ENCODE assay signal across 19 cellular contexts in the genomic region with DNA sequence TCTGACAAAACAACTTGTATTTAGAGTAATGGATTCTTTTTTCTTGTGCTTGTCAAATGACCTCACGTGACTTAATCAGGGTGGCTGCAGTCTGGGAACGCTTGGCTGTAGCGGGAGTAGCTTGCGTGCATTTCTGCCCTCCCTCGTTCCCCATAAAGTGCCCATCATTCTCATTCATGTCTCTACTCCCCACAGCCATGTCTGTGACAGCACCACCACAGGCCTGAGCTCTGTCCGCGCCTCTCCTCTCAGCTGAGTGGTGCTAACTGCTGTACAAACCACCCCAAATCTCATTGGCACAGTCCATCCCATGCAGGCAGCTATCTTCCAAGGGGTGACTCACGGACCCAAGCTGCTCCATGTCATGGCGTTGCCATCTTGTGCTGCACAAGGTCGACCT.
DNase-seq lines count a peak whose midpoint lies in the region; FAIRE-seq and TF ChIP-seq lines count a peak whose summit lies in the region.
"Had no signal": no experiment of that assay in that cellular context is flagged by ENCODE, and none has a peak within 500 bp of the region (broad histone marks: within the 10 kb centered on the region; RNA-seq: fewer than 3 reads in every experiment).

No MANE protein-coding gene starts in this region.

- FAIRE-seq in H1 (lab: Jason Lieb, UNC) (no peak), urothelium cell line (lab: Jason Lieb, UNC) (peak; percentile 23)
- FAIRE-seq: GM12891, GM18507, H54 had no signal

- TF ChIP-seq POLR2A in H1 (IDR thresholded peaks at IDR 0.05; ENCODE audit: control extremely low read depth in 1 of 2, low read depth in 2 of 2, low read length in 2 of 2): no peak

- TF ChIP-seq CTCF in HEK293 (tag by site-specific recombination; IDR thresholded peaks at IDR 0.05): no peak
- no peak for TF ChIP-seq CTCF in H1 (IDR thresholded peaks at IDR 0.05; ENCODE audit: control extremely low read depth in 1 of 3, insufficient read depth in 1 of 3, low read depth in 1 of 3, low read length in 3 of 3)
- no peak for TF ChIP-seq CTCF in RWPE1 (conservative IDR thresholded peaks at IDR 0.05; ENCODE audit: low read depth)

- no peak overlapping the region for H3K4me2 ChIP-seq in H1 (ENCODE audit: insufficient read depth in 1 of 2, low read depth in 2 of 2, low read length in 2 of 2)
- no peak overlapping the region for H3K4me2 ChIP-seq in neuronal stem cell (ENCODE audit: insufficient read depth, low read length, poor library complexity, severe bottlenecking)
- H3K4me2 ChIP-seq: GM23338 had no signal

- no peak overlapping the region for H3K14ac ChIP-seq in H1 (ENCODE audit: insufficient read length)
- H3K14ac ChIP-seq in neuronal stem cell (ENCODE audit: low read length): no peak overlapping the region

- H3K23me2 ChIP-seq in H1 (ENCODE audit: low read depth, low read length): no peaks in the 10 kb centered on the region

- no peak overlapping the region for H4K91ac ChIP-seq in H1 (replicated peaks; ENCODE audit: insufficient read length, low read length)
- no peak overlapping the region for H4K91ac ChIP-seq in neuronal stem cell (ENCODE audit: low read depth, low read length, poor library complexity)

- CTCF ChIA-PET in HEK293 (lab: Yijun Ruan, JAX) (no interaction called here), H1 (lab: Charles Lee; ENCODE audit: partially characterized antibody) (interaction anchor here (0.6 to 2.4 kb wide), 11 partner anchors 8 to 587 kb away, joined by 3 to 15 read pairs (median 4); no protein-coding TSS in a partner anchor), RWPE1 (lab: Yijun Ruan, JAX) (interaction anchor here (0.6 to 2.0 kb wide), 2 partner anchors 9 to 709 kb away, joined by 3 to 7 read pairs; no protein-coding TSS in a partner anchor)

- H3K79me2 ChIP-seq in H1 (ENCODE audit: control insufficient read depth in 1 of 2, insufficient read depth in 2 of 2, low read length in 2 of 2): no peaks in the 10 kb centered on the region

- H3K9ac ChIP-seq in H1 (replicated peaks in 1 of 4; ENCODE audit: extremely low read depth in 1 of 4, low read depth in 3 of 4, low read length in 3 of 4) (no peak overlapping the region), neuronal stem cell (ENCODE audit: low read depth, low read length, poor library complexity) (no peak overlapping the region)

- no peak overlapping the region for H2BK20ac ChIP-seq in H1 (ENCODE audit: low read length)

- no peak for DNase-seq in H1 (ENCODE audit: low read depth in 1 of 2, low spot score in 2 of 2)
- no peak for DNase-seq in neuronal stem cell (ENCODE audit: low spot score)
- DNase-seq in urothelium cell line (ENCODE audit: low spot score): no peak
- DNase-seq in ureter (ENCODE audit: low spot score): no peak
- DNase-seq in RWPE1 (ENCODE audit: low spot score): no peak
- no peak for DNase-seq in NOMO-1 treated with dmso at 0.1 percent for 144 hours (lab: John Stamatoyannopoulos, UW; ENCODE audit: unreplicated experiment)
- DNase-seq: C1 segment of cervical spinal cord; Calu3; CD4-positive, alpha-beta memory T cell; COR-L47; DMS53; DMS79 treated with DMSO at 0.1 percent for 48 hours; GF-D8; HCEC 1CT had no signal

- H2BK120ac ChIP-seq in H1 (replicated peaks; ENCODE audit: low read depth, low read length): no peak overlapping the region
- no peak overlapping the region for H2BK120ac ChIP-seq in neuronal stem cell (ENCODE audit: low read depth, low read length)

- TF ChIP-seq RAD21 in H1 (IDR thresholded peaks at IDR 0.05 in 1 of 2, conservative IDR thresholded peaks at IDR 0.05 in 1 of 2; ENCODE audit: low read depth in 2 of 2, low read length in 2 of 2): no peak

- H3K27me3 ChIP-seq in H1 (replicated peaks in 1 of 4; ENCODE audit: control insufficient read depth in 3 of 4, extremely low read depth in 1 of 4, insufficient read depth in 3 of 4, low read length in 3 of 4) (no peaks in the 10 kb centered on the region), neuronal stem cell (ENCODE audit: control insufficient read depth in 3 of 3, insufficient read depth in 3 of 3, low read depth in 1 of 3, low read length in 3 of 3) (no peaks in the 10 kb centered on the region)

- H3K56ac ChIP-seq in H1 (replicated peaks; ENCODE audit: insufficient read length, low read depth, low read length): no peak overlapping the region

- H4K20me1 ChIP-seq in H1 (replicated peaks in 1 of 2; ENCODE audit: control insufficient read depth in 1 of 2, insufficient read depth in 2 of 2, low read length in 2 of 2): no peaks in the 10 kb centered on the region

- no peaks in the 10 kb centered on the region for H3K4me1 ChIP-seq in HEK293 (ENCODE audit: control insufficient read depth, insufficient read depth, low read length)
- no peaks in the 10 kb centered on the region for H3K4me1 ChIP-seq in H1 (replicated peaks in 1 of 4; ENCODE audit: control insufficient read depth in 3 of 4, insufficient read depth in 4 of 4, low read length in 3 of 4)
- no peaks in the 10 kb centered on the region for H3K4me1 ChIP-seq in neuronal stem cell (ENCODE audit: control insufficient read depth in 2 of 2, insufficient read depth in 1 of 2, low read depth in 1 of 2, low read length in 2 of 2)

- H2BK5ac ChIP-seq in H1 (ENCODE audit: low read depth, low read length) (no peak overlapping the region), neuronal stem cell (ENCODE audit: low read length) (no peak overlapping the region)

- H3K79me1 ChIP-seq in H1 (ENCODE audit: low read depth, low read length) (no peaks in the 10 kb centered on the region), neuronal stem cell (ENCODE audit: low read depth, low read length) (no peaks in the 10 kb centered on the region)

- no peak overlapping the region for H3K4me3 ChIP-seq in HEK293 (ENCODE audit: low read depth, low read length)
- H3K4me3 ChIP-seq in H1 (ENCODE audit: extremely low read depth in 1 of 4, insufficient read depth in 2 of 4, low read depth in 3 of 4, low read length in 4 of 4): no peak overlapping the region
- no peak overlapping the region for H3K4me3 ChIP-seq in neuronal stem cell (ENCODE audit: low read length in 2 of 2)
- H3K4me3 ChIP-seq: GM23338 had no signal

- H4K8ac ChIP-seq in H1 (ENCODE audit: extremely low read depth, insufficient read depth, low read length): no peak overlapping the region
- no peak overlapping the region for H4K8ac ChIP-seq in neuronal stem cell (ENCODE audit: low read depth, low read length)

- H3K4ac ChIP-seq in H1 (replicated peaks; ENCODE audit: insufficient read length, low read depth, low read length) (no peak overlapping the region), neuronal stem cell (ENCODE audit: low read length) (no peak overlapping the region)

- TF ChIP-seq EP300 in H1 (IDR thresholded peaks at IDR 0.05; ENCODE audit: borderline replicate concordance in 1 of 2, low read depth in 2 of 2, low read length in 2 of 2): no peak

- POLR2A ChIA-PET in HEK293 (lab: Yijun Ruan, JAX): no interaction called here
- POLR2A ChIA-PET in H1 (lab: Charles Lee; ENCODE audit: partially characterized antibody): no interaction called here
- POLR2A ChIA-PET in RWPE1 (lab: Yijun Ruan, JAX; ENCODE audit: low non-redundant PET): no interaction called here

- H2BK15ac ChIP-seq in H1 (ENCODE audit: low read length): no peak overlapping the region
- no peak overlapping the region for H2BK15ac ChIP-seq in neuronal stem cell (ENCODE audit: low read length)

- H3K9me3 ChIP-seq in HEK293 (ENCODE audit: control insufficient read depth, insufficient read depth, low read depth, low read length): no peaks in the 10 kb centered on the region
- H3K9me3 ChIP-seq in H1 (ENCODE audit: insufficient read depth in 2 of 2, low read depth in 1 of 2, low read length in 1 of 2): no peaks in the 10 kb centered on the region
- no peaks in the 10 kb centered on the region for H3K9me3 ChIP-seq in neuronal stem cell (replicated peaks in 1 of 2; ENCODE audit: control insufficient read depth in 2 of 2, insufficient read depth in 1 of 2, low read depth in 1 of 2, low read length in 2 of 2)

- H2BK12ac ChIP-seq in H1 (ENCODE audit: low read depth, low read length): no peak overlapping the region
- no peak overlapping the region for H2BK12ac ChIP-seq in neuronal stem cell (ENCODE audit: low read length)

- H3K27ac ChIP-seq in HEK293 (ENCODE audit: extremely low read depth, low read depth, low read length) (no peak overlapping the region), H1 (ENCODE audit: low read depth, low read length) (no peak overlapping the region), neuronal stem cell (replicated peaks; ENCODE audit: low read length) (no peak overlapping the region), RWPE1 (no peak overlapping the region)

- H3K23ac ChIP-seq in H1 (ENCODE audit: insufficient read length): no peak overlapping the region
- H3K23ac ChIP-seq in neuronal stem cell (ENCODE audit: low read depth, low read length, poor library complexity): no peak overlapping the region

- H2AFZ ChIP-seq in H1 (ENCODE audit: low read length) (peak overlapping the region; percentile 39; the same call in 1 of the 2 replicates), neuronal stem cell (ENCODE audit: low read length) (no peak overlapping the region)

- no peak overlapping the region for H2AK5ac ChIP-seq in H1 (ENCODE audit: low read depth, low read length)
- no peak overlapping the region for H2AK5ac ChIP-seq in neuronal stem cell (ENCODE audit: low read depth, low read length)

- H3K36me3 ChIP-seq in HEK293 (ENCODE audit: control insufficient read depth in 2 of 2, insufficient read depth in 1 of 2, low read length in 2 of 2): no peaks in the 10 kb centered on the region
- H3K36me3 ChIP-seq in H1 (ENCODE audit: control insufficient read depth in 2 of 4, insufficient read depth in 4 of 4, low read length in 3 of 4): no peaks in the 10 kb centered on the region
- H3K36me3 ChIP-seq in neuronal stem cell (replicated peaks in 1 of 2; ENCODE audit: control insufficient read depth in 2 of 2, insufficient read depth in 2 of 2, low read length in 2 of 2): no peaks in the 10 kb centered on the region

- 89% methylated on average over 10 of the region's 10 CpGs; no CpG with 5 or more reads in 1 of the 2 experiments for WGBS in H1 (ENCODE audit: extremely low coverage in 1 of 2, insufficient coverage in 1 of 2, insufficient read length in 1 of 2, insufficient replicate concordance in 2 of 2, low coverage in 1 of 2, low lambda C conversion rate in 2 of 2, missing lambda C conversion rate in 1 of 2), 2 experiments
- no CpG with 5 or more reads among the region's 10 CpGs for WGBS in neuronal stem cell (ENCODE audit: extremely low coverage in 2 of 2, insufficient read length in 2 of 2, insufficient replicate concordance in 1 of 2), 2 donors

- H4K5ac ChIP-seq in H1 (ENCODE audit: insufficient read length, low read depth, low read length): no peak overlapping the region

- no peak overlapping the region for H3K18ac ChIP-seq in H1 (ENCODE audit: extremely low read depth, low read length)
- H3K18ac ChIP-seq in neuronal stem cell (ENCODE audit: low read length): peak overlapping the region; percentile 49

TF ChIP-seq in H1, 55 proteins besides CTCF, POLR2A, EP300 and RAD21 (continues in another document):
- TF ChIP-seq TEAD4 (IDR thresholded peaks at IDR 0.05; ENCODE audit: low read depth, low read length) (no peak), RXRA (IDR thresholded peaks at IDR 0.05; ENCODE audit: insufficient read depth, low read depth, low read length) (no peak), MAFK (IDR thresholded peaks at IDR 0.05; ENCODE audit: low read depth, low read length) (no peak)
